Comparison of ENCODE assay signal across 7 cellular contexts in the genomic region with DNA sequence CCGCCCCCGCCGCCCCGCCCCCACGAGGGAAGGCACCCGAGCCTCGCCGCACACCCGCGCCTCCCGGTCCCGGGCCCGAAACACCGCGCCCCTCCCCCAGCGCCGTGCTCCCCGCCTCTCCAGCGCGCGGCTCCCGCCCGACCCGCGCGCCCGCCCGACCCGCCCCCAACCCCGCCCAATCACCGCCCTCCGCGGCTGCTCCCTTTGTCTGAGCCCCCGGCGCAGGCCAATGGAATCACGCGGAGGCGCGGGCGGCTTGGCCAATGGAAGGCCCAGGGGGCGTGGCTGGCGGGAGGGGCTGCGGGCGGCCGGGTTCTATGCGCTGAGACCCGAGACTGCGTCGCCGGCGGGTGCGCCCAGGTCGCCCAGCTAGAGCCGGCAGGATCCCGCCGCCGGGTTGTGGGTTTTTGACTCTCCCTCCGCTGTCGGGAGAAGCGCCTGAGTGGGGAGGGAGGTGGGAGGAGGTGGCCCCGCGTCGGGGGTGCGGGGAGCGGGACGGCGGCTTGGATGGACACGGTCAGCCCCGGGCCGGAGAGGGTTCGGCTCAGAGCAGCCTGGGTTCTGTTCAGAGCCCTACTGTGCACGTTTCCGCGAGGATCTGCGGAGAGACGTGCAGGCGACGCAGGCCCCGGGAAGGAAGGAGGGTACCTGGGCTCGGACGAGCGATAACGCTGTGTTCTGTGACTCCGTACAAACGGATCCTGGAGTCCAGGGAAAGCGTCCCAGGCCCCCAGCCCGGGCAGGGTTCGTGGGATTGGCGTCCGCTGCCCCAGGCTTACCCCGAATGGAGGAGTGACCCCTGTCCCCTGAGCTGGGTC. TPM values are rescaled to one million over a fixed set of nuclear protein-coding genes. Genes with fewer than 3 reads are reported as not detected.
DNase-seq lines count a peak whose midpoint lies in the region; ATAC-seq, FAIRE-seq and TF ChIP-seq lines count a peak whose summit lies in the region.

No MANE protein-coding gene starts in this region.

- 27% methylated on average over 8 of the region's 91 CpGs for WGBS in mammary epithelial cell (ENCODE audit: low coverage, missing lambda C conversion rate)
- 2 to 4% (median 3%) methylated on average over 68 to 91 of the region's 91 CpGs for WGBS in small intestine, 3 donors

- CTCF ChIA-PET in mammary epithelial cell (lab: Charles Lee; ENCODE audit: low non-redundant PET): interaction anchor here (1.1 kb wide), 1 partner anchor 49 kb away, joined by 3 read pairs; a partner anchor contains a TSS

- H2AFZ ChIP-seq in mammary epithelial cell (ENCODE audit: low read depth, low read length): peak overlapping the region; percentile 89

- peaks cover 22% of the 10 kb centered on the region for H3K4me1 ChIP-seq in mammary epithelial cell (ENCODE audit: insufficient read depth, low read length)
- peaks cover 0 to 3% of the 10 kb centered on the region in 2 donors for H3K4me1 ChIP-seq in small intestine (ENCODE audit: control insufficient read depth in 2 of 2, insufficient read depth in 1 of 2, low read depth in 1 of 2, low read length in 1 of 2)

- peak overlapping the region; percentile 68 for H3K4me3 ChIP-seq in WI38 (ENCODE audit: low read depth, low read length)
- peak overlapping the region; percentile 55 to 88 (median 62) for H3K4me3 ChIP-seq in mammary epithelial cell (replicated peaks in 1 of 3; ENCODE audit: insufficient read depth in 1 of 3, low read depth in 2 of 3, low read length in 3 of 3)
- H3K4me3 ChIP-seq in small intestine (ENCODE audit: low read depth in 1 of 2, low read length in 2 of 2): peak overlapping the region; percentile 68 to 69

- H3K79me2 ChIP-seq in mammary epithelial cell (ENCODE audit: insufficient read depth, low read length): peaks cover 41% of the 10 kb centered on the region

- no peak for FAIRE-seq in small intestine (lab: Jason Lieb, UNC)

- intact Hi-C loops in mammary epithelial cell (cut with micrococcal nuclease): loop anchor here (1.0 kb wide), 1 partner anchor 19 kb away; no protein-coding TSS in a partner anchor

- BruUV-seq in mammary epithelial cell (replicated peaks; lab: Mats Ljungman, UMichigan): no TSS peak

- H3K9ac ChIP-seq in mammary epithelial cell (ENCODE audit: insufficient read depth, low read length): peak overlapping the region; percentile 22

- no peak overlapping the region for H3K27ac ChIP-seq in mammary epithelial cell (ENCODE audit: insufficient read depth, low read depth, low read length)
- H3K27ac ChIP-seq in small intestine (ENCODE audit: low read depth in 1 of 2, low read length in 1 of 2): peak overlapping the region; percentile 61 to 83

- dilution Hi-C loops in mammary epithelial cell (cut with HindIII; ENCODE audit: low sequenced_read_pairs): no loop called here

- TF ChIP-seq CTCF in WI38 (IDR thresholded peaks at IDR 0.05; ENCODE audit: low read depth, low read length): no peak
- no peak for TF ChIP-seq CTCF in mammary epithelial cell (conservative IDR thresholded peaks at IDR 0.05 in 1 of 2, IDR thresholded peaks at IDR 0.05 in 1 of 2; ENCODE audit: extremely low read depth in 1 of 2, insufficient read depth in 1 of 2, low read depth in 1 of 2, low read length in 2 of 2)

- DNase-seq in NCI-H2196 (lab: John Stamatoyannopoulos, UW; ENCODE audit: unreplicated experiment) (peak; percentile 100), mammary epithelial cell (peak; percentile 94), iPS-NIHi7 (ENCODE audit: extremely low spot score) (peak; percentile 99), small intestine (peak; percentile 98)

- H3K27me3 ChIP-seq in mammary epithelial cell (ENCODE audit: insufficient read depth, low read length) (no peaks in the 10 kb centered on the region), small intestine (ENCODE audit: control insufficient read depth in 2 of 2, insufficient read depth in 2 of 2, low read length in 2 of 2) (no peaks in the 10 kb centered on the region)

- no peaks in the 10 kb centered on the region for H3K9me3 ChIP-seq in mammary epithelial cell (replicated peaks; ENCODE audit: insufficient read depth, low read length)
- H3K9me3 ChIP-seq in small intestine (ENCODE audit: control insufficient read depth, low read depth): no peaks in the 10 kb centered on the region

- in situ Hi-C loops in mammary epithelial cell (cut with MboI; ENCODE audit: low sequenced_read_pairs in 2 of 2): no loop called here

- H4K20me1 ChIP-seq in mammary epithelial cell (ENCODE audit: insufficient read depth, low read length): no peaks in the 10 kb centered on the region

- peak overlapping the region; percentile 89 for H3K4me2 ChIP-seq in mammary epithelial cell (ENCODE audit: insufficient read depth, low read depth, low read length)

- peak; percentile 69 for ATAC-seq in GM18519 (IDR thresholded peaks at IDR 0.05; ENCODE audit: low FRiP score, unreplicated experiment)
- ATAC-seq in HG03095 (IDR thresholded peaks at IDR 0.05; ENCODE audit: unreplicated experiment): peak; percentile 74

- H3K36me3 ChIP-seq in mammary epithelial cell (ENCODE audit: insufficient read depth, low read length) (no peaks in the 10 kb centered on the region), small intestine (ENCODE audit: control insufficient read depth in 2 of 2, insufficient read depth in 2 of 2, low read length in 2 of 2) (no peaks in the 10 kb centered on the region)

RNA-seq across cellular contexts. Expression of a gene that starts 49.0 kb away (rescaled TPM):
- total RNA-seq in mammary epithelial cell: 1 to 10 TPM; 2.2 to 9.1 TPM
- 1.6 TPM for polyA plus RNA-seq in mammary epithelial cell
- 0.67 TPM for polyA minus RNA-seq in mammary epithelial cell
- polyA plus RNA-seq in small intestine: 10 to 100 TPM in 1 of 3 donors, 1 to 10 TPM in 2; 2.2 to 13.4 (median 6.3) TPM

RNA-seq across cellular contexts. Expression of a gene that starts 51.2 kb away (rescaled TPM):
- total RNA-seq in mammary epithelial cell: 10 to 100 TPM; 36.5 to 71.7 TPM
- 30.5 TPM for polyA plus RNA-seq in mammary epithelial cell
- polyA minus RNA-seq in mammary epithelial cell: 28.5 TPM
- polyA plus RNA-seq in small intestine: 10 to 100 TPM; 48.4 to 79.9 (median 78.5) TPM
